8 cellular contexts compared by ENCODE assay signal in genomic region chr3:13091898-13092620, GRCh38. TPM values are rescaled to one million over a fixed set of nuclear protein-coding genes. Genes with fewer than 3 reads are reported as not detected.
DNase-seq lines count a peak whose midpoint lies in the region; ATAC-seq, FAIRE-seq and TF ChIP-seq lines count a peak whose summit lies in the region.

No MANE protein-coding gene starts in this region.

- H3K79me2 ChIP-seq in GM23248 (ENCODE audit: insufficient read depth) = no peaks in the 10 kb centered on the region
- H3K79me2 ChIP-seq in keratinocyte (ENCODE audit: control insufficient read depth, insufficient read depth, low read length) = no peaks in the 10 kb centered on the region

- no peak overlapping the region for H2AFZ ChIP-seq in GM23248
- no peak overlapping the region for H2AFZ ChIP-seq in keratinocyte (ENCODE audit: control insufficient read depth, low read length)

- POLR2A ChIA-PET in WTC11 (lab: Charles Lee) = no interaction called here

- H3K9ac ChIP-seq in GM23248 = no peak overlapping the region
- H3K9ac ChIP-seq in keratinocyte (ENCODE audit: control insufficient read depth, extremely low read depth, insufficient read depth, low read length) = no peak overlapping the region

- no peak overlapping the region for H3K4me3 Mint-ChIP-seq in WTC11

- FAIRE-seq in D721Med (lab: Jason Lieb, UNC) = no peak
- peak; percentile 26 for FAIRE-seq in keratinocyte (lab: Jason Lieb, UNC)

- H3K27me3 ChIP-seq in GM23248 (replicated peaks; ENCODE audit: insufficient read depth) = 0 out of 2 replicates have a peak, but pooled peaks cover 7% of the 10 kb centered on the region
- peaks cover 7% of the 10 kb centered on the region for H3K27me3 ChIP-seq in keratinocyte (ENCODE audit: control insufficient read depth, extremely low read depth, insufficient read depth, low read length)

- peaks cover 21% of the 10 kb centered on the region for H3K4me1 Mint-ChIP-seq in WTC11

- no peaks in the 10 kb centered on the region for H3K9me2 ChIP-seq in GM23248 (ENCODE audit: insufficient read depth)

- 24 to 26% methylated on average over 19 to 20 of the region's 20 CpGs for WGBS in GM23248 (ENCODE audit: low coverage in 1 of 2, low lambda C conversion rate in 2 of 2, missing lambda C conversion rate in 2 of 2), 2 experiments

- CTCF ChIA-PET in WTC11 (lab: Charles Lee) = interaction anchor here (0.5 to 3.4 kb wide), 124 partner anchors 9 to 1505 kb away, joined by 3 to 44 read pairs (median 5); partner anchors contain the start of genes HDAC11, IQSEC1 and NUP210

- no peaks in the 10 kb centered on the region for H3K27me3 Mint-ChIP-seq in WTC11 (ENCODE audit: low read depth)

- H3K4me3 ChIP-seq in GM23248 = no peak overlapping the region
- no peak overlapping the region for H3K4me3 ChIP-seq in keratinocyte (ENCODE audit: control insufficient read depth in 2 of 3, extremely low read depth in 1 of 3, insufficient read depth in 2 of 3, low read depth in 1 of 3, low read length in 3 of 3)

- dilution Hi-C loops in keratinocyte (cut with MboI; ENCODE audit: extremely low pct_ligation_motif_present, low sequenced_read_pairs) = no loop called here

- H3K9me3 Mint-ChIP-seq in WTC11 = no peaks in the 10 kb centered on the region

- in situ Hi-C loops in GM23248 (cut with MboI) (no loop called here), T47D (cut with HindIII; ENCODE audit: low pct_unique_long_range_greater_than_20kb, low sequenced_read_pairs) (no loop called here)

- TF ChIP-seq CTCF in D721Med (IDR thresholded peaks at IDR 0.05; ENCODE audit: insufficient read depth, missing control alignments) (peak; percentile 92), WTC11 (IDR thresholded peaks at IDR 0.05) (peak; percentile 99), keratinocyte (optimal IDR thresholded peaks at IDR 0.05 in 1 of 3, IDR thresholded peaks at IDR 0.05 in 1 of 3, conservative IDR thresholded peaks at IDR 0.05 in 1 of 3; ENCODE audit: extremely low read depth in 1 of 3, insufficient read depth in 2 of 3, low read length in 3 of 3) (peak; percentile 86 to 98 (median 93))

- H3K9me3 ChIP-seq in GM23248 (ENCODE audit: low read depth) (no peaks in the 10 kb centered on the region), keratinocyte (ENCODE audit: control insufficient read depth, low read depth, low read length) (no peaks in the 10 kb centered on the region)

- H4K20me1 ChIP-seq in GM23248 (ENCODE audit: insufficient read depth) = no peaks in the 10 kb centered on the region
- no peaks in the 10 kb centered on the region for H4K20me1 ChIP-seq in keratinocyte (ENCODE audit: control insufficient read depth, extremely low read depth, insufficient read depth, low read length)

- peak; percentile 84 for ATAC-seq in WTC11
- no peak for ATAC-seq in HG03025 (IDR thresholded peaks at IDR 0.05; ENCODE audit: low FRiP score, unreplicated experiment)

- H3F3A ChIP-seq in GM23248 (ENCODE audit: insufficient read depth) = no peaks in the 10 kb centered on the region

- DNase-seq in D721Med (ENCODE audit: insufficient read length, low spot score) (peak; percentile 84), GM23248 (peak; percentile 53), NCI-H1092 treated with DMSO at 0.1 percent for 48 hours (lab: John Stamatoyannopoulos, UW) (peak; percentile 49), WTC11 (ENCODE audit: low spot score) (peak; percentile 92), T47D (ENCODE audit: low read depth in 1 of 2, low spot score in 1 of 2) (peak; percentile 87 to 92), keratinocyte (ENCODE audit: low read depth, low spot score) (peak; percentile 28)
- DNase-seq in stimulated activated CD4-positive, alpha-beta T cell treated with anti-CD3 and anti-CD28 coated beads, Interleukin-15, amount 100 ng/mL, for 48 hours (ENCODE audit: low read depth in 2 of 2) = peak; percentile 44 to 67

- no peak overlapping the region for H3K27ac ChIP-seq in GM23248
- no peak overlapping the region for H3K27ac ChIP-seq in keratinocyte (ENCODE audit: control insufficient read depth, insufficient read depth, low read length)

- H3K36me3 ChIP-seq in GM23248 (ENCODE audit: low read depth) (no peaks in the 10 kb centered on the region), keratinocyte (ENCODE audit: control insufficient read depth in 2 of 2, extremely low read depth in 1 of 2, insufficient read depth in 2 of 2, low read length in 2 of 2) (no peaks in the 10 kb centered on the region)

- H3K36me3 Mint-ChIP-seq in WTC11 = no peaks in the 10 kb centered on the region

- no peak overlapping the region for H3K27ac Mint-ChIP-seq in WTC11

- no peaks in the 10 kb centered on the region for H3K9me1 ChIP-seq in keratinocyte (ENCODE audit: control insufficient read depth, extremely low read depth, insufficient read depth, low read length)

- H3K4me2 ChIP-seq in GM23248 (ENCODE audit: unreplicated experiment) = no peak overlapping the region
- no peak overlapping the region for H3K4me2 ChIP-seq in keratinocyte (ENCODE audit: control insufficient read depth, extremely low read depth, insufficient read depth, low read depth, low read length)

- H3K4me1 ChIP-seq in GM23248 (ENCODE audit: insufficient read depth) = no peaks in the 10 kb centered on the region
- H3K4me1 ChIP-seq in keratinocyte (ENCODE audit: control insufficient read depth, extremely low read depth, insufficient read depth, low read length) = no peaks in the 10 kb centered on the region

TF ChIP-seq in WTC11, 78 proteins besides CTCF, POLR2A, EP300 and RAD21:
- TF ChIP-seq PRDM15 (CRISPR knock-in tag; IDR thresholded peaks at IDR 0.05) (peak; percentile 88), NFYB (CRISPR knock-in tag; conservative IDR thresholded peaks at IDR 0.05; ENCODE audit: low read depth) (no peak)

RNA-seq across cellular contexts. Expression of gene IQSEC1, which starts 18.8 kb away (rescaled TPM):
- total RNA-seq in GM23248 (2014; rRNA removed; shearing (Covaris generic)) = 21.2 and 21.6 TPM in 2 replicates
- polyA plus RNA-seq in GM23248 (2016; fragmentation: Nextera tagmentation; extraction: Ambion mirVana) = 5.1 and 5.2 TPM in 2 replicates
- total RNA-seq in WTC11 (2021) = 35.0 to 37.2 TPM (median 36.4 TPM) in 3 replicates
- 2.8 to 4.7 TPM (median 2.8 TPM) in 3 replicates for polyA plus RNA-seq in keratinocyte
- 4.0 TPM for polyA plus RNA-seq in keratinocyte (2011; ENCODE audit: low read depth)
- 3.7 and 5.3 TPM in 2 replicates for polyA plus RNA-seq in keratinocyte (2011; cell fraction: cytosol; rRNA removed)
- polyA plus RNA-seq in keratinocyte (2011; cell fraction: nucleus; rRNA removed) = 15.8 and 19.9 TPM in 2 replicates
- 5.3 and 8.8 TPM in 2 replicates for polyA plus RNA-seq in keratinocyte (2012; ENCODE audit: low replicate concordance)
- 5.0 to 11.5 TPM (median 5.1 TPM) in 3 replicates for polyA minus RNA-seq in keratinocyte
- 8.4 TPM for polyA minus RNA-seq in keratinocyte (2011; cell fraction: cytosol; rRNA and poly(A)+ RNA removed)
- 14.6 and 16.7 TPM in 2 replicates for polyA minus RNA-seq in keratinocyte (2011; cell fraction: nucleus; rRNA and poly(A)+ RNA removed)

Comparison
In these comparisons a context has a peak if more than half of its experiments do, and no peak if none do; other contexts are left out.
1. DNase-seq: peak in every context shown above with its lines; median percentile 92 in WTC11; 90 in T47D; 84 in D721Med; 56 in stimulated activated CD4-positive, alpha-beta T cell treated with anti-CD3 and anti-CD28 coated beads, Interleukin-15, amount 100 ng/mL, for 48 hours; 53 in GM23248; 49 in NCI-H1092 treated with DMSO at 0.1 percent for 48 hours; 28 in keratinocyte.